ENCODE assay signal across 2 cellular contexts in the genomic region with DNA sequence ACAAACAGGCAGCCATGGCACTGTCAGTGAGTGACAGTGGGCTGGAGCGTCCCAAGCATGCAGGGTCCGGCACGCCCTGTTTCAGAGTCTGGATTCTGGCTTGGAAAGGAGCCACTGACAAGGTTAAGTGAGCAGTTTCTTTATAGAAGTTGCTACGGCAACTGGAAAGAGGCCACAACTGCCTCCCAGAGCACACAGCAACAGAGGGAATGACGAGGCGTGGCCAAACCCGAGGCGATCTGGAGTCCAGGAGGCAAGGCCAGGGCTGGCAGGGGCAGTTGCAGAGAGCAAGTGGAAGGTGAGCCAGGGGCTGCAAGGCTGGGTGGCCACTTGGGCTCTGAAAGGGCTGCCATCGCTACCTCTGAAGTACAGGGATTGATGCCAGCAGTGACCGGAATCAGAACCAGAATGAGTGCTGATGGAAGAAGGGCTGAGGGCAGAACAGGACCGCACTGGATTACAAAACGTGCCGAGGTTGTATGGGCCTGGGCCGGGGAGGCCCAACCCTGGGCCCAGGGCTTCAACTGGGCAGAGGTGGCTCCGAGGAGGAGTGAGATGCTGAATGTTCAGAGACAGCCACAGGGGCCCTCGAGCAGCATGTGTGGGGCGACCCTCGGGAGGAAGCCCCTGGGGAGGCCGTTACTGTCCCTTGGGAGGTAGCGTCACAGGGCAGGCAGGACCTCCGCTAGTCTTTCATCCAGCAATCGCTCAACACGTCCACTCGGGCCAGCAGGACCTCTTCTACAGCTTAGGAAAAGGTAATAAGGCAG.
TF ChIP-seq lines count a peak whose summit lies in the region.

No MANE protein-coding gene starts in this region.

TF ChIP-seq in HepG2, 621 proteins besides CTCF, POLR2A, EP300 and RAD21:
- TF ChIP-seq AGO2 (optimal IDR thresholded peaks at IDR 0.05; ENCODE audit: low read depth, low read length) (peak; percentile 44), RBM22 (optimal IDR thresholded peaks at IDR 0.05; ENCODE audit: low read length) (peak; percentile 39)
- TF ChIP-seq, protein P1, sequence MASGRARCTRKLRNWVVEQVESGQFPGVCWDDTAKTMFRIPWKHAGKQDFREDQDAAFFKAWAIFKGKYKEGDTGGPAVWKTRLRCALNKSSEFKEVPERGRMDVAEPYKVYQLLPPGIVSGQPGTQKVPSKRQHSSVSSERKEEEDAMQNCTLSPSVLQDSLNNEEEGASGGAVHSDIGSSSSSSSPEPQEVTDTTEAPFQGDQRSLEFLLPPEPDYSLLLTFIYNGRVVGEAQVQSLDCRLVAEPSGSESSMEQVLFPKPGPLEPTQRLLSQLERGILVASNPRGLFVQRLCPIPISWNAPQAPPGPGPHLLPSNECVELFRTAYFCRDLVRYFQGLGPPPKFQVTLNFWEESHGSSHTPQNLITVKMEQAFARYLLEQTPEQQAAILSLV (CRISPR knock-in tag; IDR thresholded peaks at IDR 0.05; ENCODE audit: borderline replicate concordance): no peak

TF ChIP-seq in GM12891, 5 proteins besides CTCF, POLR2A, EP300 and RAD21:
- no peak for TF ChIP-seq SPI1 (IDR thresholded peaks at IDR 0.05; ENCODE audit: low read depth, low read length)
- TF ChIP-seq TAF1 (IDR thresholded peaks at IDR 0.05; ENCODE audit: low read depth, low read length): no peak
- TF ChIP-seq PAX5 (IDR thresholded peaks at IDR 0.05; ENCODE audit: insufficient read depth, low read length, severe bottlenecking): no peak
- TF ChIP-seq POU2F2 (IDR thresholded peaks at IDR 0.05; ENCODE audit: low read depth, low read length): no peak
- no peak for TF ChIP-seq POLR2AphosphoS5 (IDR thresholded peaks at IDR 0.05; ENCODE audit: low read depth, low read length)
